1 cellular context compared by ENCODE assay signal in the genomic region with DNA sequence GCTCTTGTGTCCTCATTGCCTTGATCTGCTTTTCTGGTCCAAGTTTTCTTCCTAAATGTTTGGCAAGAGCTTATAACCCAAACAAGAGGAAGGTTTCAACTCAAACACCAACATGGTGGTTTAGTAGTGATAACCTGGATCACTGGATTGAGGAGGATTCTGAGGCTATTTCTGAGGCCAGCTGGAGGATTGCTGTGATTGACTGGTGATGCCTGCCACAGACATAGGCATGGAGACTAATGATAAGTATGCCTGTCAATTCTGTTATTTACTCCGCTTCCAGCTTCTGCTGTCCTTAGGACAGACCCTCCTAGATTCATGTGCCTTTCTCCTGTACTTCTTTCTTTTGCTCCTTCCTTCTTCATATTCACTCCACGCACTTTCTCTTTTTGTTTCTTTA.
TF ChIP-seq lines count a peak whose summit lies in the region.

No MANE protein-coding gene starts in this region.

TF ChIP-seq in H1, 55 proteins besides CTCF, POLR2A, EP300 and RAD21:
- TF ChIP-seq, protein P1, sequence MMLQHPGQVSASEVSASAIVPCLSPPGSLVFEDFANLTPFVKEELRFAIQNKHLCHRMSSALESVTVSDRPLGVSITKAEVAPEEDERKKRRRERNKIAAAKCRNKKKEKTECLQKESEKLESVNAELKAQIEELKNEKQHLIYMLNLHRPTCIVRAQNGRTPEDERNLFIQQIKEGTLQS (IDR thresholded peaks at IDR 0.05; ENCODE audit: insufficient read depth, low read depth, low read length): no peak
- TF ChIP-seq EGR1 (IDR thresholded peaks at IDR 0.05; ENCODE audit: borderline replicate concordance, low read depth, low read length) (no peak), RFX5 (IDR thresholded peaks at IDR 0.05; ENCODE audit: borderline replicate concordance, low read depth, low read length) (no peak), KDM4A (IDR thresholded peaks at IDR 0.05; ENCODE audit: low read depth, low read length, severe bottlenecking) (no peak), RXRA (IDR thresholded peaks at IDR 0.05; ENCODE audit: insufficient read depth, low read depth, low read length) (no peak), KDM1A (IDR thresholded peaks at IDR 0.05; ENCODE audit: borderline replicate concordance, low read length) (no peak), SP2 (IDR thresholded peaks at IDR 0.05; ENCODE audit: low read length) (no peak), SUZ12 (IDR thresholded peaks at IDR 0.05; ENCODE audit: low read length) (no peak), MAFK (IDR thresholded peaks at IDR 0.05; ENCODE audit: low read depth, low read length) (no peak), SAP30 (IDR thresholded peaks at IDR 0.05; ENCODE audit: insufficient read depth, insufficient replicate concordance, low read length) (no peak), POU5F1 (IDR thresholded peaks at IDR 0.05; ENCODE audit: low read depth, low read length) (no peak), ATF2 (IDR thresholded peaks at IDR 0.05; ENCODE audit: low read length) (no peak)
- TF ChIP-seq, protein P2, sequence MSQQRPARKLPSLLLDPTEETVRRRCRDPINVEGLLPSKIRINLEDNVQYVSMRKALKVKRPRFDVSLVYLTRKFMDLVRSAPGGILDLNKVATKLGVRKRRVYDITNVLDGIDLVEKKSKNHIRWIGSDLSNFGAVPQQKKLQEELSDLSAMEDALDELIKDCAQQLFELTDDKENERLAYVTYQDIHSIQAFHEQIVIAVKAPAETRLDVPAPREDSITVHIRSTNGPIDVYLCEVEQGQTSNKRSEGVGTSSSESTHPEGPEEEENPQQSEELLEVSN (IDR thresholded peaks at IDR 0.05): no peak
- TF ChIP-seq, protein P3, sequence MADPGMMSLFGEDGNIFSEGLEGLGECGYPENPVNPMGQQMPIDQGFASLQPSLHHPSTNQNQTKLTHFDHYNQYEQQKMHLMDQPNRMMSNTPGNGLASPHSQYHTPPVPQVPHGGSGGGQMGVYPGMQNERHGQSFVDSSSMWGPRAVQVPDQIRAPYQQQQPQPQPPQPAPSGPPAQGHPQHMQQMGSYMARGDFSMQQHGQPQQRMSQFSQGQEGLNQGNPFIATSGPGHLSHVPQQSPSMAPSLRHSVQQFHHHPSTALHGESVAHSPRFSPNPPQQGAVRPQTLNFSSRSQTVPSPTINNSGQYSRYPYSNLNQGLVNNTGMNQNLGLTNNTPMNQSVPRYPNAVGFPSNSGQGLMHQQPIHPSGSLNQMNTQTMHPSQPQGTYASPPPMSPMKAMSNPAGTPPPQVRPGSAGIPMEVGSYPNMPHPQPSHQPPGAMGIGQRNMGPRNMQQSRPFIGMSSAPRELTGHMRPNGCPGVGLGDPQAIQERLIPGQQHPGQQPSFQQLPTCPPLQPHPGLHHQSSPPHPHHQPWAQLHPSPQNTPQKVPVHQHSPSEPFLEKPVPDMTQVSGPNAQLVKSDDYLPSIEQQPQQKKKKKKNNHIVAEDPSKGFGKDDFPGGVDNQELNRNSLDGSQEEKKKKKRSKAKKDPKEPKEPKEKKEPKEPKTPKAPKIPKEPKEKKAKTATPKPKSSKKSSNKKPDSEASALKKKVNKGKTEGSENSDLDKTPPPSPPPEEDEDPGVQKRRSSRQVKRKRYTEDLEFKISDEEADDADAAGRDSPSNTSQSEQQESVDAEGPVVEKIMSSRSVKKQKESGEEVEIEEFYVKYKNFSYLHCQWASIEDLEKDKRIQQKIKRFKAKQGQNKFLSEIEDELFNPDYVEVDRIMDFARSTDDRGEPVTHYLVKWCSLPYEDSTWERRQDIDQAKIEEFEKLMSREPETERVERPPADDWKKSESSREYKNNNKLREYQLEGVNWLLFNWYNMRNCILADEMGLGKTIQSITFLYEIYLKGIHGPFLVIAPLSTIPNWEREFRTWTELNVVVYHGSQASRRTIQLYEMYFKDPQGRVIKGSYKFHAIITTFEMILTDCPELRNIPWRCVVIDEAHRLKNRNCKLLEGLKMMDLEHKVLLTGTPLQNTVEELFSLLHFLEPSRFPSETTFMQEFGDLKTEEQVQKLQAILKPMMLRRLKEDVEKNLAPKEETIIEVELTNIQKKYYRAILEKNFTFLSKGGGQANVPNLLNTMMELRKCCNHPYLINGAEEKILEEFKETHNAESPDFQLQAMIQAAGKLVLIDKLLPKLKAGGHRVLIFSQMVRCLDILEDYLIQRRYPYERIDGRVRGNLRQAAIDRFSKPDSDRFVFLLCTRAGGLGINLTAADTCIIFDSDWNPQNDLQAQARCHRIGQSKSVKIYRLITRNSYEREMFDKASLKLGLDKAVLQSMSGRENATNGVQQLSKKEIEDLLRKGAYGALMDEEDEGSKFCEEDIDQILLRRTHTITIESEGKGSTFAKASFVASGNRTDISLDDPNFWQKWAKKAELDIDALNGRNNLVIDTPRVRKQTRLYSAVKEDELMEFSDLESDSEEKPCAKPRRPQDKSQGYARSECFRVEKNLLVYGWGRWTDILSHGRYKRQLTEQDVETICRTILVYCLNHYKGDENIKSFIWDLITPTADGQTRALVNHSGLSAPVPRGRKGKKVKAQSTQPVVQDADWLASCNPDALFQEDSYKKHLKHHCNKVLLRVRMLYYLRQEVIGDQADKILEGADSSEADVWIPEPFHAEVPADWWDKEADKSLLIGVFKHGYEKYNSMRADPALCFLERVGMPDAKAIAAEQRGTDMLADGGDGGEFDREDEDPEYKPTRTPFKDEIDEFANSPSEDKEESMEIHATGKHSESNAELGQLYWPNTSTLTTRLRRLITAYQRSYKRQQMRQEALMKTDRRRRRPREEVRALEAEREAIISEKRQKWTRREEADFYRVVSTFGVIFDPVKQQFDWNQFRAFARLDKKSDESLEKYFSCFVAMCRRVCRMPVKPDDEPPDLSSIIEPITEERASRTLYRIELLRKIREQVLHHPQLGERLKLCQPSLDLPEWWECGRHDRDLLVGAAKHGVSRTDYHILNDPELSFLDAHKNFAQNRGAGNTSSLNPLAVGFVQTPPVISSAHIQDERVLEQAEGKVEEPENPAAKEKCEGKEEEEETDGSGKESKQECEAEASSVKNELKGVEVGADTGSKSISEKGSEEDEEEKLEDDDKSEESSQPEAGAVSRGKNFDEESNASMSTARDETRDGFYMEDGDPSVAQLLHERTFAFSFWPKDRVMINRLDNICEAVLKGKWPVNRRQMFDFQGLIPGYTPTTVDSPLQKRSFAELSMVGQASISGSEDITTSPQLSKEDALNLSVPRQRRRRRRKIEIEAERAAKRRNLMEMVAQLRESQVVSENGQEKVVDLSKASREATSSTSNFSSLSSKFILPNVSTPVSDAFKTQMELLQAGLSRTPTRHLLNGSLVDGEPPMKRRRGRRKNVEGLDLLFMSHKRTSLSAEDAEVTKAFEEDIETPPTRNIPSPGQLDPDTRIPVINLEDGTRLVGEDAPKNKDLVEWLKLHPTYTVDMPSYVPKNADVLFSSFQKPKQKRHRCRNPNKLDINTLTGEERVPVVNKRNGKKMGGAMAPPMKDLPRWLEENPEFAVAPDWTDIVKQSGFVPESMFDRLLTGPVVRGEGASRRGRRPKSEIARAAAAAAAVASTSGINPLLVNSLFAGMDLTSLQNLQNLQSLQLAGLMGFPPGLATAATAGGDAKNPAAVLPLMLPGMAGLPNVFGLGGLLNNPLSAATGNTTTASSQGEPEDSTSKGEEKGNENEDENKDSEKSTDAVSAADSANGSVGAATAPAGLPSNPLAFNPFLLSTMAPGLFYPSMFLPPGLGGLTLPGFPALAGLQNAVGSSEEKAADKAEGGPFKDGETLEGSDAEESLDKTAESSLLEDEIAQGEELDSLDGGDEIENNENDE (IDR thresholded peaks at IDR 0.05; ENCODE audit: insufficient replicate concordance, low read length): no peak
